In the genomic region with DNA sequence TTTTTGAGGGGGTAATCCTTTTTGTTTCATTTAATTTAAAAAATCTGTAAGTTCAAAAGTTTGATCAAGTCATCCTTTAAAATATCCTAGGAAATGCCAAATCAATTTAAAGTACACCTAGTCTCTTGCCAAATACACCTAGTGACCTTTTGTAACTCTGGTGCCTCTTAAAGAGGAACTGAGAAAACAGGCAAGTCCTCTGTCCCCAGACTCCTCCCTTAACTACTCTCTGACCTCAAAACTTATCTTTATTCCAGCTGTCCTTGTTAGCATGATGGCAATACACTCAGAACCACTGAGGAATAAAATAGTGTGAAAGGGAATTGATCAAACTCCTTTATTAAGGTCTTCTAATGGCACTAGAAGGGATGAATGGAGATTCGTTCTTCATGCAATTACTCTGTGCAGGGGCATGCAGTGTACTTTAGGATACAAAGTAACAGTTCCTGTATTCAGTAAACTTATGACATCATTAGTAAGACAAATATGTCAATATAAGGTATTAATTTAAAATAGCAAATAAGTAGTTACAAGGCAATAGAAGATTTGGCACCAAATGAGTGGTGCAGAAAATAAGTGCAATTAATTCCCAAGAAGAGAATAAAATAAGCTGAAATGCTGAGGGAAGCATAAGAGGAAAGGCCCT, we compare ENCODE assay signal across 8 cellular contexts.
DNase-seq lines count a peak whose midpoint lies in the region; ATAC-seq, FAIRE-seq and TF ChIP-seq lines count a peak whose summit lies in the region.

No MANE protein-coding gene starts in this region.

- H3K36me3 Mint-ChIP-seq in stimulated activated naive B cell treated with anti-CD40 and anti-IgM and Interleukin-4, amounts not matched to agents 10 μg/mL and 1 μg/mL and 100 μg/mL, for 72 hours, result no peaks in the 10 kb centered on the region

- no peak overlapping the region for H3K4me3 Mint-ChIP-seq in stimulated activated naive B cell treated with anti-CD40 and anti-IgM and Interleukin-4, amounts not matched to agents 10 μg/mL and 1 μg/mL and 100 μg/mL, for 72 hours

- ATAC-seq in HG02870 (IDR thresholded peaks at IDR 0.05; ENCODE audit: unreplicated experiment), result peak; percentile 93
- ATAC-seq in stimulated activated naive B cell treated with anti-CD40 and anti-IgM and Interleukin-4, amounts not matched to agents 10 μg/mL and 1 μg/mL and 100 μg/mL, for 72 hours (replicated peaks), result peak; percentile 75 to 84

- H3K4me1 Mint-ChIP-seq in stimulated activated naive B cell treated with anti-CD40 and anti-IgM and Interleukin-4, amounts not matched to agents 10 μg/mL and 1 μg/mL and 100 μg/mL, for 72 hours, result peaks cover 16 to 31% of the 10 kb centered on the region in 2 donors

- no peak overlapping the region for H3K4me3 ChIP-seq in NB4 (ENCODE audit: low read depth, low read length)

- H3K9me3 Mint-ChIP-seq in stimulated activated naive B cell treated with anti-CD40 and anti-IgM and Interleukin-4, amounts not matched to agents 10 μg/mL and 1 μg/mL and 100 μg/mL, for 72 hours, result no peaks in the 10 kb centered on the region

- TF ChIP-seq CTCF in NB4 (IDR thresholded peaks at IDR 0.05; ENCODE audit: low read depth, low read length), result no peak

- H3K27ac Mint-ChIP-seq in stimulated activated naive B cell treated with anti-CD40 and anti-IgM and Interleukin-4, amounts not matched to agents 10 μg/mL and 1 μg/mL and 100 μg/mL, for 72 hours, result no peak overlapping the region

- DNase-seq in GM19239 (ENCODE audit: insufficient read length, low spot score) (peak; percentile 56), NB4 (ENCODE audit: low read depth) (peak; percentile 87), DMS53 (lab: John Stamatoyannopoulos, UW) (no peak), NCI-H526 treated with DMSO at 0.1 percent for 48 hours (lab: John Stamatoyannopoulos, UW) (no peak), islet precursor cell (no peak), NCI-H524 (lab: John Stamatoyannopoulos, UW) (no peak)
- DNase-seq in stimulated activated naive B cell treated with anti-CD40 and anti-IgM and Interleukin-4, amounts not matched to agents 10 μg/mL and 1 μg/mL and 100 μg/mL, for 72 hours, result no peak

- peak; percentile 82 for FAIRE-seq in GM19239 (lab: Jason Lieb, UNC)

- H3K27me3 Mint-ChIP-seq in stimulated activated naive B cell treated with anti-CD40 and anti-IgM and Interleukin-4, amounts not matched to agents 10 μg/mL and 1 μg/mL and 100 μg/mL, for 72 hours, result peaks cover 20 to 35% of the 10 kb centered on the region in 2 donors

- no peak for TF ChIP-seq POLR2A in NB4 (IDR thresholded peaks at IDR 0.05; ENCODE audit: extremely low read depth, insufficient read length)

Comparison
In these comparisons a context has a peak if more than half of its experiments do, and no peak if none do; other contexts are left out.
1. DNase-seq: peak in GM19239 (single experiment) and NB4 (single experiment); none in stimulated activated naive B cell treated with anti-CD40 and anti-IgM and Interleukin-4, amounts not matched to agents 10 μg/mL and 1 μg/mL and 100 μg/mL, for 72 hours (single experiment), DMS53 (single experiment), NCI-H526 treated with DMSO at 0.1 percent for 48 hours (single experiment), islet precursor cell (single experiment) and NCI-H524 (0 of 2).